In genomic region chr20:44222969-44223368, GRCh38 we compare ENCODE assay signal across 21 cellular contexts. TPM values are rescaled to one million over a fixed set of nuclear protein-coding genes. Genes with fewer than 3 reads are reported as not detected.
A peak's percentile ranks its signal among the peaks of the same experiment; 100 is the strongest.
DNase-seq lines count a peak whose midpoint lies in the region; ATAC-seq lines count a peak whose summit lies in the region.
"Had no signal": no experiment of that assay in that cellular context is flagged by ENCODE, and none has a peak within 500 bp of the region (broad histone marks: within the 10 kb centered on the region; RNA-seq: fewer than 3 reads in every experiment).

No MANE protein-coding gene starts in this region.

- peaks cover 13 to 35% (median 26%) of the 10 kb centered on the region in 4 donors for H3K4me1 Mint-ChIP-seq in CD4-positive, CD25-positive, alpha-beta regulatory T cell
- peaks cover 27% of the 10 kb centered on the region for H3K4me1 Mint-ChIP-seq in T-helper 17 cell

- H3K36me3 Mint-ChIP-seq in CD4-positive, CD25-positive, alpha-beta regulatory T cell = no peaks in the 10 kb centered on the region
- peaks cover 4% of the 10 kb centered on the region for H3K36me3 Mint-ChIP-seq in T-helper 17 cell (ENCODE audit: low read depth)
- H3K36me3 Mint-ChIP-seq: activated naive CD4-positive, alpha-beta T cell treated with anti-CD3 and anti-CD28 coated beads, Interleukin-2, amount 10 ng/mL, durations not matched to agents 7 days and 5 days had no signal

- H3K36me3 ChIP-seq in CD4-positive, CD25-positive, alpha-beta regulatory T cell (ENCODE audit: control insufficient read depth, insufficient read depth, low read length) = no peaks in the 10 kb centered on the region
- H3K36me3 ChIP-seq: brain microvascular endothelial cell, vagina had no signal

- DNase-seq in CD4-positive, CD25-positive, alpha-beta regulatory T cell = no peak
- DNase-seq in Daoy (ENCODE audit: low read depth) (peak; percentile 23), T-helper 17 cell (no peak), right cardiac atrium (peak in 1 of 3 donors; percentile 60), GDM1 (lab: John Stamatoyannopoulos, UW) (no peak), substantia nigra (lab: John Stamatoyannopoulos, UW) (no peak)
- DNase-seq in stimulated activated CD4-positive, alpha-beta T cell treated with anti-CD3 and anti-CD28 coated beads, Interleukin-4, amount 100 ng/mL, for 1 hour = no peak
- DNase-seq: activated CD4-positive, CD25-positive, alpha-beta regulatory T cell; activated naive CD4-positive, alpha-beta T cell treated with anti-CD3 and anti-CD28 coated beads, Interleukin-2, amount 10 ng/mL, durations not matched to agents 7 days and 5 days; brain microvascular endothelial cell; effector CD8-positive, alpha-beta T cell; EL; KG1; NCI-H1436; NCI-H446; stimulated activated naive CD4-positive, alpha-beta T cell had no signal

- no peak overlapping the region for H3K4me3 ChIP-seq in CD4-positive, CD25-positive, alpha-beta regulatory T cell (ENCODE audit: low read depth, low read length)
- no peak overlapping the region for H3K4me3 ChIP-seq in right cardiac atrium (ENCODE audit: low read length)
- H3K4me3 ChIP-seq: GM12878, vagina had no signal

- intact Hi-C loops in right cardiac atrium (cut with DNase I) = no loop called here

- no peaks in the 10 kb centered on the region for H3K9me3 Mint-ChIP-seq in CD4-positive, CD25-positive, alpha-beta regulatory T cell
- H3K9me3 Mint-ChIP-seq: activated naive CD4-positive, alpha-beta T cell treated with anti-CD3 and anti-CD28 coated beads, Interleukin-2, amount 10 ng/mL, durations not matched to agents 7 days and 5 days had no signal

- WGBS in right cardiac atrium = 43% methylated on average over 4 of the region's 4 CpGs

- H3K4me1 ChIP-seq in CD4-positive, CD25-positive, alpha-beta regulatory T cell (ENCODE audit: control insufficient read depth, insufficient read depth, low read length, poor library complexity, severe bottlenecking) = peaks cover 21% of the 10 kb centered on the region
- peaks cover 6% of the 10 kb centered on the region for H3K4me1 ChIP-seq in right cardiac atrium (ENCODE audit: control insufficient read depth, insufficient read depth, low read length)

- H3K27me3 ChIP-seq in CD4-positive, CD25-positive, alpha-beta regulatory T cell (ENCODE audit: control insufficient read depth, insufficient read depth, low read length) = no peaks in the 10 kb centered on the region
- H3K27me3 ChIP-seq in right cardiac atrium (ENCODE audit: control insufficient read depth, insufficient read depth) = no peaks in the 10 kb centered on the region
- H3K27me3 ChIP-seq: brain microvascular endothelial cell, vagina had no signal

- H3K27me3 Mint-ChIP-seq in CD4-positive, CD25-positive, alpha-beta regulatory T cell = no peaks in the 10 kb centered on the region
- no peaks in the 10 kb centered on the region for H3K27me3 Mint-ChIP-seq in T-helper 17 cell
- H3K27me3 Mint-ChIP-seq: activated naive CD4-positive, alpha-beta T cell treated with anti-CD3 and anti-CD28 coated beads, Interleukin-2, amount 10 ng/mL, durations not matched to agents 7 days and 5 days had no signal

- no peak overlapping the region for H3K4me3 Mint-ChIP-seq in CD4-positive, CD25-positive, alpha-beta regulatory T cell
- H3K4me3 Mint-ChIP-seq in T-helper 17 cell = no peak overlapping the region
- H3K4me3 Mint-ChIP-seq: activated naive CD4-positive, alpha-beta T cell treated with anti-CD3 and anti-CD28 coated beads, Interleukin-2, amount 10 ng/mL, durations not matched to agents 7 days and 5 days had no signal

- ATAC-seq in CD4-positive, CD25-positive, alpha-beta regulatory T cell (ENCODE audit: low read depth in 2 of 2) = no peak
- ATAC-seq in T-helper 17 cell = no peak
- peak; percentile 41 to 67 for ATAC-seq in right cardiac atrium
- ATAC-seq in HG03196 (IDR thresholded peaks at IDR 0.05; ENCODE audit: unreplicated experiment) = no peak
- ATAC-seq: GM12878 had no signal

- H3K27ac Mint-ChIP-seq in CD4-positive, CD25-positive, alpha-beta regulatory T cell = peak overlapping the region; percentile 10 to 85 (median 68)
- H3K27ac Mint-ChIP-seq in T-helper 17 cell = peak overlapping the region; percentile 63
- H3K27ac Mint-ChIP-seq: activated naive CD4-positive, alpha-beta T cell treated with anti-CD3 and anti-CD28 coated beads, Interleukin-2, amount 10 ng/mL, durations not matched to agents 7 days and 5 days had no signal

- H3K27ac ChIP-seq in CD4-positive, CD25-positive, alpha-beta regulatory T cell (ENCODE audit: insufficient read depth, low read length, poor library complexity, severe bottlenecking) = no peak overlapping the region
- H3K27ac ChIP-seq in right cardiac atrium (ENCODE audit: low read length) (peak overlapping the region; percentile 74), substantia nigra (ENCODE audit: low read depth, low read length, poor library complexity, severe bottlenecking) (no peak overlapping the region)
- H3K27ac ChIP-seq: brain microvascular endothelial cell, vagina had no signal

- no peaks in the 10 kb centered on the region for H3K9me3 ChIP-seq in CD4-positive, CD25-positive, alpha-beta regulatory T cell (ENCODE audit: control insufficient read depth in 2 of 2, low read length in 2 of 2)
- H3K9me3 ChIP-seq in T-helper 17 cell (ENCODE audit: control insufficient read depth, low read length, poor library complexity, severe bottlenecking) (no peaks in the 10 kb centered on the region), right cardiac atrium (ENCODE audit: control insufficient read depth, low read length) (no peaks in the 10 kb centered on the region)
- H3K9me3 ChIP-seq: vagina had no signal

RNA-seq across cellular contexts. Expression of gene OSER1, which starts 12.4 kb away (rescaled TPM):
- 137 TPM for total RNA-seq in CD4-positive, CD25-positive, alpha-beta regulatory T cell
- 10 to 100 TPM; 48.4 to 75.5 (median 67.5) TPM for polyA plus RNA-seq in CD4-positive, CD25-positive, alpha-beta regulatory T cell
- 47.1 and 49.1 TPM in 2 replicates for total RNA-seq in Daoy (2014; rRNA removed; shearing (Covaris generic))
- total RNA-seq in T-helper 17 cell (100 to 1,000 TPM in 1 of 2 donors, 10 to 100 TPM in 1; 88.5 to 103 TPM), right cardiac atrium (10 to 100 TPM; 22.6 to 44.5 (median 36.1) TPM)
- 27.4 TPM for polyA plus RNA-seq in right cardiac atrium

RNA-seq across cellular contexts. Expression of gene GDAP1L1, which starts 24.1 kb away (rescaled TPM):
- not detected for total RNA-seq in CD4-positive, CD25-positive, alpha-beta regulatory T cell
- under 1 TPM in 1 of 4 donors, not detected in 3; 0.07 TPM for polyA plus RNA-seq in CD4-positive, CD25-positive, alpha-beta regulatory T cell
- 0.29 TPM in 1 of 2 replicates, not detected in the other for total RNA-seq in Daoy (2014; rRNA removed; shearing (Covaris generic))
- not detected for total RNA-seq in T-helper 17 cell
- 1 to 10 TPM in 1 of 4 donors, under 1 TPM in 3; 0.17 to 2.8 (median 0.55) TPM for total RNA-seq in right cardiac atrium
- polyA plus RNA-seq in right cardiac atrium = 1.4 TPM
- total RNA-seq: GM12878, skeletal muscle tissue, vagina had no signal
- polyA plus RNA-seq: BJ had no signal

RNA-seq across cellular contexts. Expression of gene JPH2, which starts 36.0 kb away (rescaled TPM):
- not detected for total RNA-seq in CD4-positive, CD25-positive, alpha-beta regulatory T cell
- not detected for polyA plus RNA-seq in CD4-positive, CD25-positive, alpha-beta regulatory T cell
- total RNA-seq in Daoy (2014; rRNA removed; shearing (Covaris generic)) = 1.5 and 2.1 TPM in 2 replicates
- not detected for total RNA-seq in T-helper 17 cell
- 100 to 1,000 TPM in 3 of 4 donors, 10 to 100 TPM in 1; 99.0 to 117 (median 107) TPM for total RNA-seq in right cardiac atrium
- polyA plus RNA-seq in right cardiac atrium = 78.2 TPM
- total RNA-seq: GM12878 had no signal

Comparison
In these comparisons a context has a peak if more than half of its experiments do, and no peak if none do; other contexts are left out.
1. ATAC-seq: peak in right cardiac atrium (2 of 2); none in CD4-positive, CD25-positive, alpha-beta regulatory T cell (0 of 2), T-helper 17 cell (single experiment) and HG03196 (single experiment).
2. RNA of gene JPH2, which starts 36.0 kb away (total RNA-seq): 99.0 to 117 TPM in right cardiac atrium; 1.5 to 2.1 TPM in Daoy, not detected in CD4-positive, CD25-positive, alpha-beta regulatory T cell (single experiment) and not detected in T-helper 17 cell; every median in the first group is over 10 times any median in the second.